ENCODE assay signal across 8 cellular contexts in genomic region chr11:9363954-9364912, GRCh38. TPM values are rescaled to one million over a fixed set of nuclear protein-coding genes. Genes with fewer than 3 reads are reported as not detected.
DNase-seq lines count a peak whose midpoint lies in the region; ATAC-seq and TF ChIP-seq lines count a peak whose summit lies in the region.

No MANE protein-coding gene starts in this region.

- peaks cover 0 to 10% (median 6%) of the 10 kb centered on the region in 3 donors for H3K27me3 Mint-ChIP-seq in immature natural killer cell (ENCODE audit: low read depth in 3 of 3)

- TF ChIP-seq CTCF in WI38 (IDR thresholded peaks at IDR 0.05; ENCODE audit: low read depth, low read length) (no peak), mammary epithelial cell (conservative IDR thresholded peaks at IDR 0.05 in 1 of 2, IDR thresholded peaks at IDR 0.05 in 1 of 2; ENCODE audit: extremely low read depth in 1 of 2, insufficient read depth in 1 of 2, low read depth in 1 of 2, low read length in 2 of 2) (no peak), smooth muscle cell (IDR thresholded peaks at IDR 0.05; ENCODE audit: borderline replicate concordance, insufficient read depth, poor library complexity, severe bottlenecking) (no peak)

- CTCF ChIA-PET in mammary epithelial cell (lab: Charles Lee; ENCODE audit: low non-redundant PET), result no interaction called here

- dilution Hi-C loops in mammary epithelial cell (cut with HindIII; ENCODE audit: low sequenced_read_pairs), result no loop called here

- ATAC-seq in GM19023 (IDR thresholded peaks at IDR 0.05; ENCODE audit: unreplicated experiment) (peak; percentile 99), HG03175 (IDR thresholded peaks at IDR 0.05; ENCODE audit: unreplicated experiment) (peak; percentile 99)

- intact Hi-C loops in mammary epithelial cell (cut with micrococcal nuclease), result loop anchor here (1.0 kb wide), 3 partner anchors 20 to 202 kb away; partner anchors contain the start of genes IPO7 and TMEM41B

- H3F3A ChIP-seq in smooth muscle cell (ENCODE audit: low read depth), result peaks cover 13% of the 10 kb centered on the region

- TSS peak; percentile 78 for BruUV-seq in mammary epithelial cell (replicated peaks; lab: Mats Ljungman, UMichigan)

- no peaks in the 10 kb centered on the region for H3K9me3 ChIP-seq in mammary epithelial cell (replicated peaks; ENCODE audit: insufficient read depth, low read length)
- no peaks in the 10 kb centered on the region for H3K9me3 ChIP-seq in smooth muscle cell (replicated peaks; ENCODE audit: low read depth)

- DNase-seq in AG08396 (ENCODE audit: low spot score) (peak; percentile 96), NCI-H2227 (lab: John Stamatoyannopoulos, UW; ENCODE audit: unreplicated experiment) (peak; percentile 95), mammary epithelial cell (peak; percentile 95), immature natural killer cell (peak; percentile 81 to 86 (median 85)), smooth muscle cell (lab: John Stamatoyannopoulos, UW; ENCODE audit: unreplicated experiment) (peak; percentile 79)

- H3K36me3 ChIP-seq in mammary epithelial cell (ENCODE audit: insufficient read depth, low read length) (no peaks in the 10 kb centered on the region), smooth muscle cell (ENCODE audit: low read depth) (no peaks in the 10 kb centered on the region)

- peaks cover 0 to 1% (median 0%) of the 10 kb centered on the region in 6 donors for H3K9me3 Mint-ChIP-seq in immature natural killer cell

- H3K36me3 Mint-ChIP-seq in immature natural killer cell, result no peaks in the 10 kb centered on the region

- peaks cover 14 to 15% of the 10 kb centered on the region in 2 donors for H3K4me1 Mint-ChIP-seq in immature natural killer cell

- H3K9ac ChIP-seq in mammary epithelial cell (ENCODE audit: insufficient read depth, low read length) (peak overlapping the region; percentile 76), smooth muscle cell (ENCODE audit: low read depth) (peak overlapping the region; percentile 90)

- peak overlapping the region; percentile 86 to 90 (median 89) for H3K4me3 Mint-ChIP-seq in immature natural killer cell

- in situ Hi-C loops in mammary epithelial cell (cut with MboI; ENCODE audit: low sequenced_read_pairs in 2 of 2), result no loop called here

- 3% methylated on average over 32 of the region's 64 CpGs for WGBS in mammary epithelial cell (ENCODE audit: low coverage, missing lambda C conversion rate)
- WGBS in smooth muscle cell (ENCODE audit: low lambda C conversion rate), result 9% methylated on average over 45 of the region's 64 CpGs

- peak overlapping the region; percentile 71 for H3K4me2 ChIP-seq in mammary epithelial cell (ENCODE audit: insufficient read depth, low read depth, low read length)
- peak overlapping the region; percentile 82 for H3K4me2 ChIP-seq in smooth muscle cell

- H3K27ac ChIP-seq in mammary epithelial cell (ENCODE audit: insufficient read depth, low read depth, low read length) (peak overlapping the region; percentile 96), smooth muscle cell (ENCODE audit: low read depth) (peak overlapping the region; percentile 99)

- H3K27ac Mint-ChIP-seq in immature natural killer cell, result peak overlapping the region; percentile 92 to 97 (median 94)

- no peaks in the 10 kb centered on the region for H4K20me1 ChIP-seq in mammary epithelial cell (ENCODE audit: insufficient read depth, low read length)
- no peaks in the 10 kb centered on the region for H4K20me1 ChIP-seq in smooth muscle cell (ENCODE audit: low read depth)

- H3K79me2 ChIP-seq in mammary epithelial cell (ENCODE audit: insufficient read depth, low read length) (no peaks in the 10 kb centered on the region), smooth muscle cell (ENCODE audit: low read depth) (no peaks in the 10 kb centered on the region)

- H3K27me3 ChIP-seq in mammary epithelial cell (ENCODE audit: insufficient read depth, low read length) (no peaks in the 10 kb centered on the region), smooth muscle cell (ENCODE audit: low read depth) (no peaks in the 10 kb centered on the region)

- H2AFZ ChIP-seq in mammary epithelial cell (ENCODE audit: low read depth, low read length), result peak overlapping the region; percentile 84
- H2AFZ ChIP-seq in smooth muscle cell (ENCODE audit: low read depth), result peak overlapping the region; percentile 40

- H3K4me1 ChIP-seq in mammary epithelial cell (ENCODE audit: insufficient read depth, low read length), result peaks cover 35% of the 10 kb centered on the region
- H3K4me1 ChIP-seq in smooth muscle cell (ENCODE audit: low read depth), result peaks cover 3% of the 10 kb centered on the region

- H3K4me3 ChIP-seq in WI38 (ENCODE audit: low read depth, low read length), result peak overlapping the region; percentile 15
- H3K4me3 ChIP-seq in mammary epithelial cell (replicated peaks in 1 of 3; ENCODE audit: insufficient read depth in 1 of 3, low read depth in 2 of 3, low read length in 3 of 3), result peak overlapping the region in 2 of 3 experiments; percentile 30 to 47
- H3K4me3 ChIP-seq in smooth muscle cell, result peak overlapping the region; percentile 46

RNA-seq across cellular contexts. Expression of gene IPO7, which starts 20.2 kb away (rescaled TPM):
- total RNA-seq in mammary epithelial cell, result 100 to 1,000 TPM; 122 to 158 TPM
- 60.4 TPM for polyA plus RNA-seq in mammary epithelial cell
- 171 TPM for polyA minus RNA-seq in mammary epithelial cell
- polyA plus RNA-seq in immature natural killer cell, result 1 to 10 TPM; 4.1 to 8.6 (median 4.9) TPM
- total RNA-seq in smooth muscle cell, result 118 and 156 TPM in 2 replicates
- 4.7 and 6.3 TPM in 2 replicates for polyA plus RNA-seq in smooth muscle cell

RNA-seq across cellular contexts. Expression of gene TMEM41B, which starts 49.8 kb away (rescaled TPM):
- 10 to 100 TPM; 58.2 to 59.7 TPM for total RNA-seq in mammary epithelial cell
- polyA plus RNA-seq in mammary epithelial cell, result 21.2 TPM
- 38.5 TPM for polyA minus RNA-seq in mammary epithelial cell
- 10 to 100 TPM in 1 of 3 donors, 1 to 10 TPM in 2; 5.4 to 10.6 (median 9.1) TPM for polyA plus RNA-seq in immature natural killer cell
- total RNA-seq in smooth muscle cell, result 57.3 and 95.4 TPM in 2 replicates
- polyA plus RNA-seq in smooth muscle cell, result 33.6 and 34.8 TPM in 2 replicates

Comparison
In these comparisons a context has a peak if more than half of its experiments do, and no peak if none do; other contexts are left out.
1. Peak in every context shown above with its lines: DNase-seq, ATAC-seq, H3K4me3 ChIP-seq and H3K27ac ChIP-seq.